17 cellular contexts compared by ENCODE assay signal in the genomic region with DNA sequence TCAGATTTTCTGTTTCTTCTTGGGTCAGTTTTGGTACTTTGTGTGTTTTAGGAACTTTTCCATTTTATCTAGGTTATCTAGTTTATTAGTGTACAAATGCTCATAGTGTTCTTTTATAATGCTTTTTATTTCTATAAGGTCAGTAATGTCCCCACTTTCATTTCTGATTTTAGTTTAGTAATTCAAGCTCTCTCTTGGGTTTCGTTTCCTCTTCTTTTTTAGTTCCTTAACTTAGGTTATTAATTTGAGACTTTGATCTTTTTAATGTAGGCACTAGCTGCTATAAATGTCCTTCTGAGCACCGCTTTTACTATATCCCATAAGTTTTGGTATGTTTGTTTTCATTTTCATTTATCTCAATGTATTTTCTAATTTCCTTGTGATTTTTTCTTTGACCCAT. TPM values are rescaled to one million over a fixed set of nuclear protein-coding genes. Genes with fewer than 3 reads are reported as not detected.
A peak's percentile ranks its signal among the peaks of the same experiment; 100 is the strongest.
DNase-seq lines count a peak whose midpoint lies in the region; ATAC-seq and TF ChIP-seq lines count a peak whose summit lies in the region.
"Had no signal": no experiment of that assay in that cellular context is flagged by ENCODE, and none has a peak within 500 bp of the region (broad histone marks: within the 10 kb centered on the region; RNA-seq: fewer than 3 reads in every experiment).

No MANE protein-coding gene starts in this region.

- peak overlapping the region; percentile 65 to 86 (median 76) for H3K27ac Mint-ChIP-seq in CD14-positive monocyte
- no peak overlapping the region for H3K27ac Mint-ChIP-seq in activated naive CD8-positive, alpha-beta T cell treated with anti-CD3 and anti-CD28 coated beads, Interleukin-2, amount 50 U/mL, for 24 hours
- H3K27ac Mint-ChIP-seq: activated CD4-positive, alpha-beta T cell treated with anti-CD3 and anti-CD28 coated beads, Interleukin-2, amount 10 ng/mL, durations not matched to agents 24 days and 14 days; activated T-helper 1 cell treated with anti-CD3 and anti-CD28 coated beads, Interleukin-12 subunit alpha, Interleukin-12 subunit beta, Interleukin-2, Interleukin-4 antibody, amounts not matched to agents 30 ng/mL and 10 ng/mL and 1 ng/mL, durations not matched to agents 14 hours and 24 hours and 36 hours; mesothelial cell of epicardium; T-cell had no signal

- intact Hi-C loops in CD14-positive monocyte (cut with micrococcal nuclease): loop anchor here (10.0 kb wide), 2 partner anchors 91 to 139 kb away; no protein-coding TSS in a partner anchor

- peaks cover 0 to 2% of the 10 kb centered on the region in 2 donors for H3K36me3 Mint-ChIP-seq in CD14-positive monocyte
- peaks cover 12% of the 10 kb centered on the region for H3K36me3 Mint-ChIP-seq in activated naive CD8-positive, alpha-beta T cell treated with anti-CD3 and anti-CD28 coated beads, Interleukin-2, amount 50 U/mL, for 24 hours (ENCODE audit: low read depth)

- H3K4me1 ChIP-seq in gastroesophageal sphincter: no peaks in the 10 kb centered on the region
- H3K4me1 ChIP-seq: A549, Caco-2 had no signal

- TF ChIP-seq POLR2A in gastroesophageal sphincter (IDR thresholded peaks at IDR 0.05): no peak

- H3K4me3 ChIP-seq in gastroesophageal sphincter: no peak overlapping the region
- H3K4me3 ChIP-seq: A549 had no signal

- DNase-seq in CD14-positive monocyte (ENCODE audit: low spot score) (no peak), DMS 273 (lab: John Stamatoyannopoulos, UW; ENCODE audit: unreplicated experiment) (no peak)
- no peak for DNase-seq in activated naive CD8-positive, alpha-beta T cell treated with anti-CD3 and anti-CD28 coated beads, Interleukin-2, amount 50 U/mL, for 24 hours
- DNase-seq: activated CD4-positive, alpha-beta T cell treated with anti-CD3 and anti-CD28 coated beads, Interleukin-2, amount 10 ng/mL, durations not matched to agents 24 days and 14 days; Caco-2; PC-3; T-cell had no signal

- peak overlapping the region in 1 of 2 donors; percentile 74 for H3K4me3 Mint-ChIP-seq in CD14-positive monocyte
- no peak overlapping the region for H3K4me3 Mint-ChIP-seq in activated naive CD8-positive, alpha-beta T cell treated with anti-CD3 and anti-CD28 coated beads, Interleukin-2, amount 50 U/mL, for 24 hours
- H3K4me3 Mint-ChIP-seq: activated CD4-positive, alpha-beta T cell treated with anti-CD3 and anti-CD28 coated beads, Interleukin-2, amount 10 ng/mL, durations not matched to agents 24 days and 14 days; activated T-helper 1 cell treated with anti-CD3 and anti-CD28 coated beads, Interleukin-12 subunit alpha, Interleukin-12 subunit beta, Interleukin-2, Interleukin-4 antibody, amounts not matched to agents 30 ng/mL and 10 ng/mL and 1 ng/mL, durations not matched to agents 14 hours and 24 hours and 36 hours; mesothelial cell of epicardium; T-cell had no signal

- H3K27me3 ChIP-seq in gastroesophageal sphincter: no peaks in the 10 kb centered on the region

- no peak for TF ChIP-seq EP300 in gastroesophageal sphincter (IDR thresholded peaks at IDR 0.05)

- H3K27ac ChIP-seq in gastroesophageal sphincter: no peak overlapping the region
- H3K27ac ChIP-seq: A549, HL-60 had no signal

- peak; percentile 74 for ATAC-seq in GM19043 (IDR thresholded peaks at IDR 0.05; ENCODE audit: low read depth, unreplicated experiment)
- ATAC-seq in HG02870 (IDR thresholded peaks at IDR 0.05; ENCODE audit: unreplicated experiment): peak; percentile 74
- peak; percentile 67 for ATAC-seq in HG03565 (IDR thresholded peaks at IDR 0.05; ENCODE audit: unreplicated experiment)
- no peak for ATAC-seq in GM18519 (IDR thresholded peaks at IDR 0.05; ENCODE audit: low FRiP score, unreplicated experiment)
- ATAC-seq in activated naive CD8-positive, alpha-beta T cell treated with anti-CD3 and anti-CD28 coated beads, Interleukin-2, amount 50 U/mL, for 24 hours: no peak
- no peak for ATAC-seq in gastroesophageal sphincter
- ATAC-seq: A549, PC-3, T-cell had no signal

- H3K36me3 ChIP-seq in gastroesophageal sphincter: no peaks in the 10 kb centered on the region

- H3K9me3 Mint-ChIP-seq in CD14-positive monocyte: peaks cover 5 to 23% (median 13%) of the 10 kb centered on the region in 7 donors
- H3K9me3 Mint-ChIP-seq in activated naive CD8-positive, alpha-beta T cell treated with anti-CD3 and anti-CD28 coated beads, Interleukin-2, amount 50 U/mL, for 24 hours: peaks cover 19% of the 10 kb centered on the region

- peaks cover 39% of the 10 kb centered on the region for H3K4me1 Mint-ChIP-seq in CD14-positive monocyte
- peaks cover 6% of the 10 kb centered on the region for H3K4me1 Mint-ChIP-seq in activated naive CD8-positive, alpha-beta T cell treated with anti-CD3 and anti-CD28 coated beads, Interleukin-2, amount 50 U/mL, for 24 hours
- H3K4me1 Mint-ChIP-seq: activated CD4-positive, alpha-beta T cell treated with anti-CD3 and anti-CD28 coated beads, Interleukin-2, amount 10 ng/mL, durations not matched to agents 24 days and 14 days; mesothelial cell of epicardium had no signal

- 60 to 78% methylated on average over 2 of the region's 2 CpGs for WGBS in gastroesophageal sphincter (ENCODE audit: low coverage in 1 of 2), 2 donors

- H3K9me3 ChIP-seq in gastroesophageal sphincter: peaks cover 0 to 37% (median 0%) of the 10 kb centered on the region in 3 donors

- TF ChIP-seq CTCF in CD14-positive monocyte (IDR thresholded peaks at IDR 0.05) (no peak), gastroesophageal sphincter (IDR thresholded peaks at IDR 0.05) (no peak)

- peaks cover 0 to 1% (median 0%) of the 10 kb centered on the region in 3 donors for H3K27me3 Mint-ChIP-seq in CD14-positive monocyte (ENCODE audit: low read depth in 3 of 3)
- no peaks in the 10 kb centered on the region for H3K27me3 Mint-ChIP-seq in activated naive CD8-positive, alpha-beta T cell treated with anti-CD3 and anti-CD28 coated beads, Interleukin-2, amount 50 U/mL, for 24 hours
- H3K27me3 Mint-ChIP-seq: activated CD4-positive, alpha-beta T cell treated with anti-CD3 and anti-CD28 coated beads, Interleukin-2, amount 10 ng/mL, durations not matched to agents 24 days and 14 days; T-cell had no signal

RNA-seq across cellular contexts. Expression of gene CD200R1L, which starts 27.0 kb away (rescaled TPM):
- not detected for polyA plus RNA-seq in CD14-positive monocyte
- not detected for total RNA-seq in gastroesophageal sphincter
- total RNA-seq: activated CD4-positive, alpha-beta T cell treated with anti-CD3 and anti-CD28 coated beads, Interleukin-2, amount 10 ng/mL, durations not matched to agents 24 days and 14 days; activated T-helper 1 cell treated with anti-CD3 and anti-CD28 coated beads, Interleukin-12 subunit alpha, Interleukin-12 subunit beta, Interleukin-2, Interleukin-4 antibody, amounts not matched to agents 30 ng/mL and 10 ng/mL and 1 ng/mL, durations not matched to agents 14 hours and 24 hours and 36 hours; Caco-2; fibroblast of villous mesenchyme; mesothelial cell of epicardium; PC-3; T-cell had no signal

Comparison
In these comparisons a context has a peak if more than half of its experiments do, and no peak if none do; other contexts are left out.
1. ATAC-seq: peak in GM19043 (single experiment), HG02870 (single experiment) and HG03565 (single experiment); none in GM18519 (single experiment), activated naive CD8-positive, alpha-beta T cell treated with anti-CD3 and anti-CD28 coated beads, Interleukin-2, amount 50 U/mL, for 24 hours (single experiment) and gastroesophageal sphincter (single experiment).